Comparison of ENCODE assay signal across 9 cellular contexts in the genomic region with DNA sequence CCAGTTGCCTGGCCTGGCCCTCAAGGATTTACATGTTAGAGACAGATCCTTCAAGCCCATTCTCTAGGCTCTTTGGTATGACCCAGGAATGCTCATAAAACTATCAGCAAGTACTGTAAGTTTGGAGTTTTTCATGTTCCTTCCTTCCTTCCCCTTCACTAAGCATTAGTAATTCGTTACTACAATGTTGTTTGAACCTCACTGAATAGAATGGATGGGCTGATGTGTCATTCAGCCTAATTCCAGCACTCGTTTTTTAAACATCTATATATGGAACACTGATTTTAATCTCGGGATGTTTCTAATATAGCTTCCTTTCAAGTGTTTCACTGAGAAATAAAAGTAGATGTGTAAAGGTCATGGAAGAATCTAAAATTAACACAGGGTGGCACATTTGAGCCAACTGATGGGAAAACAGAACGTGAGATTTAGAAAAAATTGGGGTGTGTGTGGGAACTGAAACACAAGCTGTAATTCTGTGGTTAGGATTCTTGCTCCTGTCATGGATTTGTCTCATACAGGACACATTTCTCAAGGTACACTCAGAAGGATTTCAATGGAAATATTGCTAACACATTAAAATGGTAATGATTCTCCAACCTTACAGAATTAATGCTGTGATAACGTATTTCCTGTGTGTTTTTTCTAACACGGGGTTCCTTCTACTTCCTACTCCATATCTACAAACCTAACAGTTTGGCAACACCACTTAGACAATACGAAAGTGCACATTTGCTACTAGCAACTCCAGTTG.
DNase-seq lines count a peak whose midpoint lies in the region; ATAC-seq, FAIRE-seq and TF ChIP-seq lines count a peak whose summit lies in the region.
"Had no signal": no experiment of that assay in that cellular context is flagged by ENCODE, and none has a peak within 500 bp of the region (broad histone marks: within the 10 kb centered on the region; RNA-seq: fewer than 3 reads in every experiment).

No MANE protein-coding gene starts in this region.

- ATAC-seq in HepG2 = no peak
- no peak for ATAC-seq in HG02938 (IDR thresholded peaks at IDR 0.05; ENCODE audit: unreplicated experiment)

- H3K36me3 ChIP-seq in liver (ENCODE audit: control insufficient read depth in 4 of 4, insufficient read depth in 3 of 4, low read depth in 1 of 4, low read length in 3 of 4) = no peaks in the 10 kb centered on the region
- no peaks in the 10 kb centered on the region for H3K36me3 ChIP-seq in HepG2 (replicated peaks in 1 of 2; ENCODE audit: control insufficient read depth in 1 of 2, insufficient read depth in 2 of 2, low read length in 2 of 2)
- no peaks in the 10 kb centered on the region for H3K36me3 ChIP-seq in hepatocyte (replicated peaks; ENCODE audit: insufficient read depth, low read depth)

- WGBS in liver = 57% methylated on average over 7 of the region's 7 CpGs
- WGBS in HepG2 (ENCODE audit: low lambda C conversion rate) = 9% methylated on average over 7 of the region's 7 CpGs
- WGBS in hepatocyte (ENCODE audit: low lambda C conversion rate, missing lambda C conversion rate) = 65% methylated on average over 7 of the region's 7 CpGs

- no peaks in the 10 kb centered on the region for H4K20me1 ChIP-seq in HepG2 (ENCODE audit: insufficient read depth, low read length)
- H4K20me1 ChIP-seq in hepatocyte (ENCODE audit: insufficient read depth, poor library complexity, severe bottlenecking) = no peaks in the 10 kb centered on the region

- no peaks in the 10 kb centered on the region for H3K36me3 Mint-ChIP-seq in progenitor cell of endocrine pancreas (ENCODE audit: insufficient read depth)

- TF ChIP-seq CTCF in liver (IDR thresholded peaks at IDR 0.05; ENCODE audit: low read depth, low read length, missing input control) (no peak), HepG2 (CRISPR knock-in tag; IDR thresholded peaks at IDR 0.05) (no peak), fibroblast of pulmonary artery (IDR thresholded peaks at IDR 0.05; ENCODE audit: low read length, missing control alignments) (no peak), progenitor cell of endocrine pancreas (IDR thresholded peaks at IDR 0.05; ENCODE audit: unreplicated experiment) (no peak), hepatocyte (IDR thresholded peaks at IDR 0.05; ENCODE audit: poor library complexity) (no peak)

- no peak overlapping the region for H2AFZ ChIP-seq in HepG2 (ENCODE audit: low read length)
- H2AFZ ChIP-seq in hepatocyte = no peak overlapping the region

- in situ Hi-C loops in HepG2 (cut with HindIII; ENCODE audit: extremely low pct_ligation_motif_present, low pct_unique_long_range_greater_than_20kb) = no loop called here

- no peak overlapping the region for H3K27ac ChIP-seq in liver (ENCODE audit: low read depth in 1 of 2, low read length in 2 of 2)
- H3K27ac ChIP-seq in HepG2 (ENCODE audit: extremely low read length, insufficient read depth, low read length) = no peak overlapping the region
- H3K27ac ChIP-seq in hepatocyte = no peak overlapping the region

- no peak for TF ChIP-seq POLR2A in HepG2 (IDR thresholded peaks at IDR 0.05; ENCODE audit: insufficient read depth in 1 of 2, low read depth in 2 of 2, low read length in 2 of 2)

- peaks cover 6% of the 10 kb centered on the region for H3K27me3 Mint-ChIP-seq in progenitor cell of endocrine pancreas
- H3K27me3 Mint-ChIP-seq: CD4-positive, alpha-beta T cell had no signal

- H3K9ac ChIP-seq in liver (ENCODE audit: low read depth in 1 of 2, low read length in 2 of 2) (no peak overlapping the region), HepG2 (ENCODE audit: insufficient read depth, low read depth, low read length) (no peak overlapping the region)

- H3K27me3 ChIP-seq in liver (ENCODE audit: control insufficient read depth in 4 of 4, insufficient read depth in 4 of 4, low read length in 3 of 4) (peaks cover 0 to 2% (median 0%) of the 10 kb centered on the region in 4 donors), HepG2 (ENCODE audit: control insufficient read depth in 1 of 2, insufficient read depth in 2 of 2, low read length in 2 of 2) (no peaks in the 10 kb centered on the region; a peak in 1 of 5 replicates), hepatocyte (no peaks in the 10 kb centered on the region)

- FAIRE-seq in HepG2 (lab: Jason Lieb, UNC) = no peak

- no peak for TF ChIP-seq RAD21 in liver (IDR thresholded peaks at IDR 0.05)
- TF ChIP-seq RAD21 in HepG2 (CRISPR knock-in tag; IDR thresholded peaks at IDR 0.05) = no peak

- H3K79me2 ChIP-seq in HepG2 (ENCODE audit: insufficient read depth, low read length) (no peaks in the 10 kb centered on the region), hepatocyte (no peaks in the 10 kb centered on the region)

- DNase-seq in HepG2 (ENCODE audit: low spot score) (no peak), NOMO-1 treated with dmso at 0.1 percent for 144 hours (lab: John Stamatoyannopoulos, UW; ENCODE audit: unreplicated experiment) (peak; percentile 49), fibroblast of pulmonary artery (ENCODE audit: low read depth) (peak; percentile 92), progenitor cell of endocrine pancreas (ENCODE audit: low spot score, unreplicated experiment) (no peak), hepatocyte (ENCODE audit: low spot score) (no peak)
- DNase-seq in central memory CD4-positive, alpha-beta T cell = no peak
- DNase-seq: CD4-positive, alpha-beta T cell had no signal

- H3K4me1 Mint-ChIP-seq in progenitor cell of endocrine pancreas (ENCODE audit: low read depth) = no peaks in the 10 kb centered on the region

- POLR2A ChIA-PET in HepG2 (lab: Yijun Ruan, JAX) = no interaction called here

- CTCF ChIA-PET in HepG2 (lab: Yijun Ruan, JAX; ENCODE audit: low intra/inter-chr PET ratio, low total read pairs) = no interaction called here

- intact Hi-C loops in HepG2 (cut with micrococcal nuclease; ENCODE audit: unreplicated experiment) = no loop called here

- no peak overlapping the region for H3K4me3 Mint-ChIP-seq in progenitor cell of endocrine pancreas (ENCODE audit: low read depth)
- H3K4me3 Mint-ChIP-seq: CD4-positive, alpha-beta T cell had no signal

- H3K4me2 ChIP-seq in HepG2 (ENCODE audit: low read depth, low read length) (no peak overlapping the region), hepatocyte (no peak overlapping the region)

- no peak overlapping the region for H3K4me3 ChIP-seq in liver (ENCODE audit: low read depth in 1 of 3, low read length in 3 of 3)
- H3K4me3 ChIP-seq in HepG2 (replicated peaks in 1 of 3; ENCODE audit: insufficient read depth in 1 of 3, low read depth in 2 of 3, low read length in 3 of 3) = no peak overlapping the region
- peak overlapping the region; percentile 24 for H3K4me3 ChIP-seq in fibroblast of pulmonary artery (replicated peaks; ENCODE audit: low read depth, low read length)
- no peak overlapping the region for H3K4me3 ChIP-seq in hepatocyte

- no TSS peak for BruUV-seq in HepG2 (replicated peaks; lab: Mats Ljungman, UMichigan)

- H3K9me3 Mint-ChIP-seq in progenitor cell of endocrine pancreas (ENCODE audit: low read depth) = no peaks in the 10 kb centered on the region
- H3K9me3 Mint-ChIP-seq: CD4-positive, alpha-beta T cell had no signal

- no peaks in the 10 kb centered on the region for H3K9me2 ChIP-seq in hepatocyte (replicated peaks; ENCODE audit: insufficient read depth)

- H3K4me1 ChIP-seq in liver (ENCODE audit: control insufficient read depth in 4 of 4, insufficient read depth in 4 of 4, low read length in 3 of 4) (no peaks in the 10 kb centered on the region), HepG2 (ENCODE audit: insufficient read depth, low read length) (no peaks in the 10 kb centered on the region), hepatocyte (ENCODE audit: insufficient read depth) (no peaks in the 10 kb centered on the region)

- no peaks in the 10 kb centered on the region for H3K9me3 ChIP-seq in liver (ENCODE audit: control insufficient read depth in 4 of 4, low read length in 3 of 4)
- no peaks in the 10 kb centered on the region for H3K9me3 ChIP-seq in HepG2 (ENCODE audit: low read length)
- no peaks in the 10 kb centered on the region for H3K9me3 ChIP-seq in hepatocyte (ENCODE audit: low read depth)

- H3K27ac Mint-ChIP-seq in progenitor cell of endocrine pancreas = no peak overlapping the region
- H3K27ac Mint-ChIP-seq: CD4-positive, alpha-beta T cell had no signal

- TF ChIP-seq EP300 in HepG2 (IDR thresholded peaks at IDR 0.05; ENCODE audit: low read depth in 2 of 2, low read length in 2 of 2) = no peak
- no peak for TF ChIP-seq EP300 in HepG2 (CRISPR knock-in tag; IDR thresholded peaks at IDR 0.05; ENCODE audit: borderline replicate concordance)

TF ChIP-seq in liver, 16 proteins besides CTCF, POLR2A, EP300 and RAD21:
- peak; percentile 21 for TF ChIP-seq NR2F2 (IDR thresholded peaks at IDR 0.05)
- no peak for TF ChIP-seq SP1 (IDR thresholded peaks at IDR 0.05)

Comparison
In these comparisons a context has a peak if more than half of its experiments do, and no peak if none do; other contexts are left out.
1. DNase-seq: peak in NOMO-1 treated with dmso at 0.1 percent for 144 hours (single experiment) and fibroblast of pulmonary artery (single experiment); none in HepG2 (single experiment), progenitor cell of endocrine pancreas (single experiment), central memory CD4-positive, alpha-beta T cell (single experiment) and hepatocyte (single experiment).